In genomic region chr22:18077087-18077638, GRCh38 we compare ENCODE assay signal across 8 cellular contexts.
DNase-seq lines count a peak whose midpoint lies in the region; ATAC-seq and TF ChIP-seq lines count a peak whose summit lies in the region.

No MANE protein-coding gene starts in this region.

- H3K4me3 ChIP-seq in iPS DF 6.9 (ENCODE audit: low read length) = peak overlapping the region; percentile 100; the same call in 1 of the 2 replicates

- in situ Hi-C loops in KBM-7 (cut with MboI; ENCODE audit: low pct_unique_long_range_greater_than_20kb, low sequenced_read_pairs) = loop anchor here (10.0 kb wide), 1 partner anchor 242 kb away; no protein-coding TSS in a partner anchor

- H3K9me3 Mint-ChIP-seq in T-helper 1 cell treated with Interleukin-12 subunit alpha and Interleukin-12 subunit beta and Interleukin-4 antibody, amounts not matched to agents 30 μg/mL and 1 μg/mL, for 36 hours = no peaks in the 10 kb centered on the region
- H3K9me3 Mint-ChIP-seq in stimulated activated naive CD8-positive, alpha-beta T cell treated with anti-CD3 and anti-CD28 coated beads, Interleukin-15, Interleukin-2, amounts not matched to agents 100 ng/mL and 50 ng/mL, for 24 hours = peaks cover 3% of the 10 kb centered on the region

- H3K36me3 Mint-ChIP-seq in T-helper 1 cell treated with Interleukin-12 subunit alpha and Interleukin-12 subunit beta and Interleukin-4 antibody, amounts not matched to agents 30 μg/mL and 1 μg/mL, for 36 hours (ENCODE audit: low read depth) = peaks cover 25% of the 10 kb centered on the region
- H3K36me3 Mint-ChIP-seq in stimulated activated naive CD8-positive, alpha-beta T cell treated with anti-CD3 and anti-CD28 coated beads, Interleukin-15, Interleukin-2, amounts not matched to agents 100 ng/mL and 50 ng/mL, for 24 hours (ENCODE audit: low read depth) = peaks cover 36% of the 10 kb centered on the region

- H3K36me3 ChIP-seq in iPS DF 6.9 (ENCODE audit: control insufficient read depth, insufficient read depth, low read length) = peaks cover 4% of the 10 kb centered on the region; the same call in 1 of the 2 replicates

- TF ChIP-seq CTCF in VCaP (conservative IDR thresholded peaks at IDR 0.05) = no peak

- H3K4me1 ChIP-seq in iPS DF 6.9 (ENCODE audit: control insufficient read depth, insufficient read depth, low read length) = no peaks in the 10 kb centered on the region

- peak overlapping the region; percentile 94 for H3K27ac Mint-ChIP-seq in T-helper 1 cell treated with Interleukin-12 subunit alpha and Interleukin-12 subunit beta and Interleukin-4 antibody, amounts not matched to agents 30 μg/mL and 1 μg/mL, for 36 hours
- H3K27ac Mint-ChIP-seq in stimulated activated naive CD8-positive, alpha-beta T cell treated with anti-CD3 and anti-CD28 coated beads, Interleukin-15, Interleukin-2, amounts not matched to agents 100 ng/mL and 50 ng/mL, for 24 hours = peak overlapping the region; percentile 99

- H3K4me1 Mint-ChIP-seq in T-helper 1 cell treated with Interleukin-12 subunit alpha and Interleukin-12 subunit beta and Interleukin-4 antibody, amounts not matched to agents 30 μg/mL and 1 μg/mL, for 36 hours (ENCODE audit: low read depth) = peaks cover 28% of the 10 kb centered on the region
- peaks cover 50% of the 10 kb centered on the region for H3K4me1 Mint-ChIP-seq in stimulated activated naive CD8-positive, alpha-beta T cell treated with anti-CD3 and anti-CD28 coated beads, Interleukin-15, Interleukin-2, amounts not matched to agents 100 ng/mL and 50 ng/mL, for 24 hours (ENCODE audit: low read depth)

- H3K4me3 Mint-ChIP-seq in T-helper 1 cell treated with Interleukin-12 subunit alpha and Interleukin-12 subunit beta and Interleukin-4 antibody, amounts not matched to agents 30 μg/mL and 1 μg/mL, for 36 hours = peak overlapping the region; percentile 89
- H3K4me3 Mint-ChIP-seq in stimulated activated naive CD8-positive, alpha-beta T cell treated with anti-CD3 and anti-CD28 coated beads, Interleukin-15, Interleukin-2, amounts not matched to agents 100 ng/mL and 50 ng/mL, for 24 hours = peak overlapping the region; percentile 99

- peaks cover under 1% of the 10 kb centered on the region for H3K27me3 Mint-ChIP-seq in T-helper 1 cell treated with Interleukin-12 subunit alpha and Interleukin-12 subunit beta and Interleukin-4 antibody, amounts not matched to agents 30 μg/mL and 1 μg/mL, for 36 hours (ENCODE audit: low read depth)
- no peaks in the 10 kb centered on the region for H3K27me3 Mint-ChIP-seq in stimulated activated naive CD8-positive, alpha-beta T cell treated with anti-CD3 and anti-CD28 coated beads, Interleukin-15, Interleukin-2, amounts not matched to agents 100 ng/mL and 50 ng/mL, for 24 hours

- DNase-seq in T-helper 1 cell (no peak), iPS DF 6.9 (ENCODE audit: low read depth, low spot score) (no peak), Ammon's horn (ENCODE audit: low spot score) (no peak), KBM-7 (no peak)

- H3K27ac ChIP-seq in VCaP = peak overlapping the region; percentile 84
- no peak overlapping the region for H3K27ac ChIP-seq in iPS DF 6.9 (ENCODE audit: low read length)

- H3K27me3 ChIP-seq in iPS DF 6.9 (ENCODE audit: control insufficient read depth, insufficient read depth, low read length) = no peaks in the 10 kb centered on the region

- H3K9me3 ChIP-seq in iPS DF 6.9 (ENCODE audit: control insufficient read depth, insufficient read depth, low read length) = no peaks in the 10 kb centered on the region

- no peak for ATAC-seq in HG03354 (IDR thresholded peaks at IDR 0.05; ENCODE audit: poor library complexity, severe bottlenecking, unreplicated experiment)

- WGBS in iPS DF 6.9 (ENCODE audit: insufficient coverage, insufficient read length) = 100% methylated on average over 1 of the region's 10 CpGs
